Comparison of ENCODE assay signal across 8 cellular contexts in genomic region chr5:171342362-171343111, GRCh38. TPM values are rescaled to one million over a fixed set of nuclear protein-coding genes. Genes with fewer than 3 reads are reported as not detected.
DNase-seq lines count a peak whose midpoint lies in the region; ATAC-seq and TF ChIP-seq lines count a peak whose summit lies in the region.

No MANE protein-coding gene starts in this region.

- DNase-seq in DMS 273 (lab: John Stamatoyannopoulos, UW; ENCODE audit: unreplicated experiment), result peak; percentile 87
- DNase-seq in LNCaP clone FGC (ENCODE audit: low read depth), result peak; percentile 31
- peak; percentile 21 to 65 for DNase-seq in SHP77 (lab: John Stamatoyannopoulos, UW)
- peak; percentile 83 for DNase-seq in dermis blood vessel endothelial cell
- DNase-seq in mesenteric fat pad (ENCODE audit: low spot score), result peak; percentile 81
- no peak for DNase-seq in occipital lobe (lab: John Stamatoyannopoulos, UW)

- ATAC-seq in GM19438 (IDR thresholded peaks at IDR 0.05; ENCODE audit: low read depth, unreplicated experiment), result peak; percentile 72
- no peak for ATAC-seq in HG02970 (IDR thresholded peaks at IDR 0.05; ENCODE audit: low FRiP score, unreplicated experiment)

- peak; percentile 77 for TF ChIP-seq CTCF in LNCaP clone FGC (IDR thresholded peaks at IDR 0.05; ENCODE audit: control insufficient read depth, extremely low read depth, insufficient read depth)

- H3K4me3 ChIP-seq in LNCaP clone FGC (ENCODE audit: low read depth, low read length), result no peak overlapping the region

RNA-seq across cellular contexts. Expression of gene TLX3, which starts 33.5 kb away (rescaled TPM):
- not detected in 2 replicates for total RNA-seq in dermis blood vessel endothelial cell
- not detected for total RNA-seq in mesenteric fat pad
- not detected for total RNA-seq in occipital lobe

RNA-seq across cellular contexts. Expression of gene NPM1, which starts 45.1 kb away (rescaled TPM):
- total RNA-seq in dermis blood vessel endothelial cell (1,135 and 1,923 TPM in 2 replicates), mesenteric fat pad (526 TPM), occipital lobe (412 TPM)
